8 cellular contexts compared by ENCODE assay signal in genomic region chr1:14946567-14947285, GRCh38.
A peak's percentile ranks its signal among the peaks of the same experiment; 100 is the strongest.
DNase-seq lines count a peak whose midpoint lies in the region; ATAC-seq and TF ChIP-seq lines count a peak whose summit lies in the region.

No MANE protein-coding gene starts in this region.

- H3K4me1 ChIP-seq in suprapubic skin: peaks cover 57% of the 10 kb centered on the region

- no peak for ATAC-seq in GM18873 (IDR thresholded peaks at IDR 0.05; ENCODE audit: low FRiP score, unreplicated experiment)

- no peak for TF ChIP-seq POLR2A in suprapubic skin (IDR thresholded peaks at IDR 0.05)

- H3K4me3 ChIP-seq in cardiac fibroblast (replicated peaks in 1 of 2; ENCODE audit: low read depth in 2 of 2, low read length in 2 of 2) (no peak overlapping the region), suprapubic skin (peak overlapping the region; percentile 4)

- peak overlapping the region; percentile 54 for H3K27ac ChIP-seq in layer of hippocampus (ENCODE audit: low read depth, low read length)
- peak overlapping the region; percentile 88 for H3K27ac ChIP-seq in suprapubic skin

- H3K27me3 ChIP-seq in layer of hippocampus (ENCODE audit: control insufficient read depth, insufficient read depth, low read length): no peaks in the 10 kb centered on the region
- H3K27me3 ChIP-seq in suprapubic skin: no peaks in the 10 kb centered on the region

- DNase-seq in HT-29 (ENCODE audit: low spot score) (peak; percentile 48), cardiac fibroblast (ENCODE audit: low read depth in 2 of 2) (peak; percentile 44 to 74), suprapubic skin (ENCODE audit: low spot score in 2 of 2) (no peak), DMS 273 treated with DMSO at 0.1 percent for 48 hours (lab: John Stamatoyannopoulos, UW) (no peak), HuH-7 (ENCODE audit: low spot score) (no peak)
- no peak for DNase-seq in activated CD4-positive, alpha-beta T cell treated with anti-CD3 and anti-CD28 coated beads for 48 hours

- no peaks in the 10 kb centered on the region for H3K9me3 ChIP-seq in suprapubic skin

- TF ChIP-seq CTCF in cardiac fibroblast (IDR thresholded peaks at IDR 0.05; ENCODE audit: low read depth, low read length) (no peak), suprapubic skin (IDR thresholded peaks at IDR 0.05) (no peak)

- no peak for TF ChIP-seq EP300 in suprapubic skin (IDR thresholded peaks at IDR 0.05)

- H3K36me3 ChIP-seq in suprapubic skin: no peaks in the 10 kb centered on the region

- 45% methylated on average over 19 of the region's 19 CpGs for WGBS in suprapubic skin

Comparison
In these comparisons a context has a peak if more than half of its experiments do, and no peak if none do; other contexts are left out.
1. DNase-seq: peak in HT-29 (single experiment) and cardiac fibroblast (2 of 2); none in suprapubic skin (0 of 2), DMS 273 treated with DMSO at 0.1 percent for 48 hours (single experiment), HuH-7 (single experiment) and activated CD4-positive, alpha-beta T cell treated with anti-CD3 and anti-CD28 coated beads for 48 hours (single experiment).